Comparison of ENCODE assay signal across 17 cellular contexts in the genomic region with DNA sequence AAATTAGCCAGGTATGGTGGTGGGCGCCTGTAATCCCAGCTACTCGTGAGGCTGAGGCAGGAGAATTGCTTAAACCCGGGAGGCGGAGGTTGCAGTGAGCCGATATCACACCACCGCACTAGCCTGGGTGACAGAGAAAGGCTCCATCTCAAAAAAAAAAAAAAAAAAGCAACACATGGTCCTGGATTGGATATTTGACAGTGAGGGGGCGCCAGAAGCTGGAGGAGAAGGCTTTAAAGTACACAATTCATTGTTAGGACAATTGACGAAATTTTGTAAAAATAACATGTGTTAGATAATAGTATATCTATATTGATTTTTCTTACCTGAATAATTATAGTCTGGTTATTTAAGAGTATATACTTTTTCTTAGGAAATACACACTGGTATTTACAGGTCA. TPM values are rescaled to one million over a fixed set of nuclear protein-coding genes. Genes with fewer than 3 reads are reported as not detected.
DNase-seq lines count a peak whose midpoint lies in the region; ATAC-seq, FAIRE-seq and TF ChIP-seq lines count a peak whose summit lies in the region.
"Had no signal": no experiment of that assay in that cellular context is flagged by ENCODE, and none has a peak within 500 bp of the region (broad histone marks: within the 10 kb centered on the region; RNA-seq: fewer than 3 reads in every experiment).

No MANE protein-coding gene starts in this region.

- no peak overlapping the region for H3K27ac ChIP-seq in GM23338 (ENCODE audit: low read depth)
- no peak overlapping the region for H3K27ac ChIP-seq in K562 (ENCODE audit: extremely low read depth, low read depth, low read length)
- no peak overlapping the region for H3K27ac ChIP-seq in neural progenitor cell
- H3K27ac ChIP-seq in adrenal gland = no peak overlapping the region
- H3K27ac ChIP-seq: C4-2B had no signal

- no TSS peak for BruUV-seq in K562 (replicated peaks; lab: Mats Ljungman, UMichigan)

- no peaks in the 10 kb centered on the region for H3K4me1 ChIP-seq in GM23338 (ENCODE audit: insufficient read depth)
- peaks cover 8% of the 10 kb centered on the region for H3K4me1 ChIP-seq in Loucy (ENCODE audit: insufficient read depth, low read length, poor library complexity, severe bottlenecking)
- H3K4me1 ChIP-seq in K562 (replicated peaks in 1 of 2; ENCODE audit: control insufficient read depth in 2 of 2, insufficient read depth in 2 of 2, low read length in 2 of 2) = no peaks in the 10 kb centered on the region
- H3K4me1 ChIP-seq in neural progenitor cell = no peaks in the 10 kb centered on the region
- no peaks in the 10 kb centered on the region for H3K4me1 ChIP-seq in adrenal gland (replicated peaks in 1 of 2)

- WGBS in K562 (ENCODE audit: insufficient coverage, low coverage, missing lambda C conversion rate) = 6% methylated on average over 8 of the region's 8 CpGs
- WGBS in adrenal gland, 4 donors = 72 to 85% (median 83%) methylated on average over 8 of the region's 8 CpGs

- no peaks in the 10 kb centered on the region for H3K9me3 ChIP-seq in Loucy (ENCODE audit: insufficient read depth, low read depth, low read length)
- H3K9me3 ChIP-seq in K562 (replicated peaks; ENCODE audit: control insufficient read depth, insufficient read depth, low read depth, low read length) = no peaks in the 10 kb centered on the region
- H3K9me3 ChIP-seq in neural progenitor cell (ENCODE audit: low read depth) = no peaks in the 10 kb centered on the region
- no peaks in the 10 kb centered on the region for H3K9me3 ChIP-seq in adrenal gland (replicated peaks in 1 of 3)
- H3K9me3 ChIP-seq: Caco-2 had no signal

- H3K9me3 Mint-ChIP-seq in GM23338 (no peaks in the 10 kb centered on the region; the same call in 2 of the 3 replicates), neural progenitor cell (no peaks in the 10 kb centered on the region)
- H3K9me3 Mint-ChIP-seq: IgD-negative memory B cell had no signal

- H4K20me1 ChIP-seq in GM23338 (replicated peaks; ENCODE audit: insufficient read depth) (no peaks in the 10 kb centered on the region), Loucy (ENCODE audit: insufficient read depth, low read length, poor library complexity, severe bottlenecking) (no peaks in the 10 kb centered on the region), K562 (replicated peaks; ENCODE audit: control insufficient read depth, insufficient read depth, low read length) (no peaks in the 10 kb centered on the region), neural progenitor cell (ENCODE audit: low read depth) (no peaks in the 10 kb centered on the region)

- H3F3A ChIP-seq in GM23338 (replicated peaks; ENCODE audit: low read depth) (no peaks in the 10 kb centered on the region), Loucy (ENCODE audit: low read depth) (no peaks in the 10 kb centered on the region), neural progenitor cell (ENCODE audit: low read depth) (no peaks in the 10 kb centered on the region)

- H3K9ac ChIP-seq in Loucy (ENCODE audit: low read depth, low read length, poor library complexity, severe bottlenecking) (no peak overlapping the region), K562 (ENCODE audit: insufficient read depth in 1 of 2, low read depth in 2 of 2, low read length in 2 of 2) (no peak overlapping the region), neural progenitor cell (no peak overlapping the region)

- no peaks in the 10 kb centered on the region for H3K36me3 Mint-ChIP-seq in GM23338 (ENCODE audit: low read depth)
- H3K36me3 Mint-ChIP-seq in neural progenitor cell = no peaks in the 10 kb centered on the region

- H3K79me2 ChIP-seq in GM23338 (replicated peaks; ENCODE audit: insufficient read depth) = no peaks in the 10 kb centered on the region
- H3K79me2 ChIP-seq in Loucy (ENCODE audit: insufficient read depth, low read length) = no peaks in the 10 kb centered on the region
- no peaks in the 10 kb centered on the region for H3K79me2 ChIP-seq in K562 (ENCODE audit: control insufficient read depth, insufficient read depth, low read length)
- H3K79me2 ChIP-seq in neural progenitor cell (ENCODE audit: low read depth) = no peaks in the 10 kb centered on the region

- no peaks in the 10 kb centered on the region for H3K9me1 ChIP-seq in K562 (ENCODE audit: control insufficient read depth, insufficient read depth, low read length)

- no peak for TF ChIP-seq RAD21 in K562 (CRISPR knock-in tag; conservative IDR thresholded peaks at IDR 0.05 in 1 of 2, IDR thresholded peaks at IDR 0.05 in 1 of 2)

- intact Hi-C loops in K562 (cut with micrococcal nuclease) (loop anchor here (10.0 kb wide), 1 partner anchor 145 kb away; no protein-coding TSS in a partner anchor), adrenal gland (cut with DNase I) (no loop called here)

- H3K36me3 ChIP-seq in GM23338 (ENCODE audit: insufficient read depth) = no peaks in the 10 kb centered on the region
- no peaks in the 10 kb centered on the region for H3K36me3 ChIP-seq in Loucy (ENCODE audit: insufficient read depth, low read length)
- H3K36me3 ChIP-seq in K562 (ENCODE audit: control insufficient read depth, insufficient read depth, low read length) = no peaks in the 10 kb centered on the region
- H3K36me3 ChIP-seq in neural progenitor cell = no peaks in the 10 kb centered on the region
- no peaks in the 10 kb centered on the region for H3K36me3 ChIP-seq in adrenal gland (replicated peaks in 1 of 2)

- H3K27me3 Mint-ChIP-seq in GM23338 (ENCODE audit: insufficient read depth, low read depth, poor library complexity) (no peaks in the 10 kb centered on the region), neural progenitor cell (ENCODE audit: insufficient read depth, low read depth) (no peaks in the 10 kb centered on the region)

- no peak for ATAC-seq in GM23338
- peak; percentile 78 for ATAC-seq in K562
- ATAC-seq: Panc1, SK-N-SH treated with all-trans-retinoic acid at 6 μM for 48 hours had no signal

- no peak overlapping the region for H2AFZ ChIP-seq in GM23338
- H2AFZ ChIP-seq in Loucy (ENCODE audit: low read length) = no peak overlapping the region
- no peak overlapping the region for H2AFZ ChIP-seq in K562 (ENCODE audit: low read depth, low read length)
- no peak overlapping the region for H2AFZ ChIP-seq in neural progenitor cell (replicated peaks)

- H3K4me2 ChIP-seq in GM23338 = no peak overlapping the region
- H3K4me2 ChIP-seq in Loucy (ENCODE audit: low read depth, low read length, poor library complexity, severe bottlenecking) = no peak overlapping the region
- H3K4me2 ChIP-seq in K562 (ENCODE audit: insufficient read depth, low read length) = no peak overlapping the region
- no peak overlapping the region for H3K4me2 ChIP-seq in neural progenitor cell

- TF ChIP-seq EP300 in K562 (IDR thresholded peaks at IDR 0.05; ENCODE audit: low read length) = no peak

- H3K4me3 Mint-ChIP-seq in GM23338 = no peak overlapping the region
- H3K4me3 Mint-ChIP-seq in neural progenitor cell = no peak overlapping the region
- H3K4me3 Mint-ChIP-seq: IgD-negative memory B cell had no signal

- H3K9me2 ChIP-seq in GM23338 (ENCODE audit: insufficient read depth) (no peaks in the 10 kb centered on the region), Loucy (replicated peaks; ENCODE audit: low read depth, low read length) (no peaks in the 10 kb centered on the region)

- H3K27me3 ChIP-seq in GM23338 (ENCODE audit: insufficient read depth) (no peaks in the 10 kb centered on the region), Loucy (ENCODE audit: insufficient read depth, low read length, poor library complexity, severe bottlenecking) (peaks cover 2% of the 10 kb centered on the region), K562 (ENCODE audit: control insufficient read depth in 2 of 2, insufficient read depth in 2 of 2, low read length in 2 of 2) (no peaks in the 10 kb centered on the region), neural progenitor cell (no peaks in the 10 kb centered on the region), adrenal gland (no peaks in the 10 kb centered on the region)

- H3K27ac Mint-ChIP-seq in GM23338 (no peak overlapping the region), neural progenitor cell (no peak overlapping the region)
- H3K27ac Mint-ChIP-seq: IgD-negative memory B cell had no signal

- DNase-seq in GM23338 (ENCODE audit: low spot score) (peak; percentile 29), K562 (ENCODE audit: extremely low read depth in 1 of 4, low spot score in 3 of 4) (peak in 1 of 4 experiments; percentile 29), neural progenitor cell (ENCODE audit: low spot score) (no peak), adrenal gland (no peak)
- no peak for DNase-seq in stimulated activated CD4-positive, alpha-beta T cell treated with anti-CD3 and anti-CD28 coated beads, Interleukin-4, amount 100 ng/mL, for 1 hour
- DNase-seq in stimulated activated CD4-positive, alpha-beta T cell treated with anti-CD3 and anti-CD28 coated beads, Interleukin-2, amount 100 ng/mL, for 48 hours = no peak
- DNase-seq: Caco-2, DMS53, HCEC 1CT, NCI-H1048, NCI-H446, Right ventricle myocardium superior had no signal

- in situ Hi-C loops in K562 (cut with MboI) = no loop called here

- TF ChIP-seq CTCF in GM23338 (conservative IDR thresholded peaks at IDR 0.05; ENCODE audit: low read depth in 2 of 2) (peak; percentile 45 to 58; a peak in 3 of 4 replicates), Loucy (conservative IDR thresholded peaks at IDR 0.05; ENCODE audit: low read length) (peak; percentile 38), K562 (IDR thresholded peaks at IDR 0.05 in 2 of 3, conservative IDR thresholded peaks at IDR 0.05 in 1 of 3; ENCODE audit: insufficient read depth in 2 of 3, low read depth in 1 of 3, low read length in 3 of 3) (peak in 2 of 3 experiments; percentile 24 to 28; a peak in 2 of 6 replicates), neural progenitor cell (IDR thresholded peaks at IDR 0.05) (peak; percentile 17), adrenal gland (IDR thresholded peaks at IDR 0.05) (no peak)

- CTCF ChIA-PET in K562 (lab: Yijun Ruan, JAX; ENCODE audit: low intra/inter-chr PET ratio) = no interaction called here

- no peak for FAIRE-seq in K562 (lab: Jason Lieb, UNC)

- no peaks in the 10 kb centered on the region for H3K4me1 Mint-ChIP-seq in GM23338
- no peaks in the 10 kb centered on the region for H3K4me1 Mint-ChIP-seq in neural progenitor cell

- POLR2A ChIA-PET in K562 (lab: Yijun Ruan, JAX) = no interaction called here

- TF ChIP-seq POLR2A in K562 (conservative IDR thresholded peaks at IDR 0.05) = no peak
- TF ChIP-seq POLR2A in adrenal gland (IDR thresholded peaks at IDR 0.05) = no peak

- no peak overlapping the region for H3K4me3 ChIP-seq in GM23338
- H3K4me3 ChIP-seq in Loucy (ENCODE audit: low read length, poor library complexity, severe bottlenecking) = no peak overlapping the region
- no peak overlapping the region for H3K4me3 ChIP-seq in K562
- H3K4me3 ChIP-seq in neural progenitor cell = no peak overlapping the region
- H3K4me3 ChIP-seq in adrenal gland = no peak overlapping the region

RNA-seq across cellular contexts. Expression of gene USP25, which starts 50.2 kb away (rescaled TPM):
- 49.2 and 69.3 TPM in 2 replicates for total RNA-seq in GM23338 (2014; rRNA removed; shearing (Covaris generic))
- polyA plus RNA-seq in GM23338 (2016; fragmentation: Nextera tagmentation; extraction: Ambion mirVana) (11.8 and 14.2 TPM in 2 replicates), K562 (2011; rRNA removed) (18.5 and 27.7 TPM in 2 replicates), K562 (2014; fragmentation: Illumina TruSeq; extraction: Trizol) (30.4 and 33.8 TPM in 2 replicates), K562 (2014; fragmentation: Nextera tagmentation; extraction: Ambion mirVana) (1 to 10 TPM; 7.8 to 8.0 TPM), K562 (2014; rRNA removed) (16.4 and 23.7 TPM in 2 replicates), adrenal gland (10 to 100 TPM; 11.8 to 27.7 (median 14.0) TPM)
- total RNA-seq in K562 (2011; cell fraction: chromatin; rRNA removed; ENCODE audit: low replicate concordance) = 27.5 and 92.2 TPM in 2 replicates
- total RNA-seq in K562 (2011; cell fraction: nucleolus; rRNA removed) = 14.8 and 22.9 TPM in 2 replicates
- 34.8 and 45.6 TPM in 2 replicates for total RNA-seq in K562 (2011; cell fraction: nucleoplasm; rRNA removed)
- total RNA-seq in K562 (2014; rRNA removed) (26.4 and 31.4 TPM in 2 replicates), K562 (2014; rRNA removed; fragmentation: Illumina TruSeq; extraction: Trizol) (44.9 and 49.0 TPM in 2 replicates), K562 (2015; rRNA removed; fragmentation: Illumina TruSeq; extraction: Trizol) (36.4 and 42.4 TPM in 2 replicates), K562 (2021) (36.5 and 42.1 TPM in 2 replicates), neural progenitor cell (ENCODE audit: low replicate concordance) (19.2 and 36.4 TPM in 2 replicates), adrenal gland (10 to 100 TPM; 27.4 to 47.4 (median 40.0) TPM)
- 7.7 and 11.9 TPM in 2 replicates for polyA plus RNA-seq in K562 (2011; cell fraction: cytosol; rRNA removed)
- 17.4 and 26.8 TPM in 2 replicates for polyA plus RNA-seq in K562 (2011; cell fraction: nucleus; rRNA removed)
- polyA plus RNA-seq in K562 (2012) = 16.4 and 19.6 TPM in 2 replicates
- polyA minus RNA-seq in K562 (2011; rRNA and poly(A)+ RNA removed) = 135 TPM in 2 replicates
- 21.7 and 28.6 TPM in 2 replicates for polyA minus RNA-seq in K562 (2011; cell fraction: cytosol; rRNA and poly(A)+ RNA removed)
- polyA minus RNA-seq in K562 (2011; cell fraction: nucleus; rRNA and poly(A)+ RNA removed) = 61.0 and 114 TPM in 2 replicates

Comparison
In these comparisons a context has a peak if more than half of its experiments do, and no peak if none do; other contexts are left out.
1. CTCF ChIP-seq: peak in GM23338 (2 of 2), Loucy (single experiment), K562 (2 of 3) and neural progenitor cell (single experiment); none in adrenal gland (0 of 6).